ENCODE assay signal across 20 cellular contexts in genomic region chr11:111788464-111788863, GRCh38.
"Had no signal": no experiment of that assay in that cellular context is flagged by ENCODE, and none has a peak within 500 bp of the region (broad histone marks: within the 10 kb centered on the region; RNA-seq: fewer than 3 reads in every experiment).

No MANE protein-coding gene starts in this region.

- H2AFZ ChIP-seq: parathyroid adenoma had no signal

- H3K9me3 ChIP-seq: breast epithelium, colonic mucosa, esophagus squamous epithelium, left lung, spleen, tibial artery had no signal

- H3K27ac ChIP-seq: colonic mucosa, esophagus squamous epithelium, left lung, parathyroid adenoma, spleen, tibial artery, VCaP had no signal

- H3K36me3 ChIP-seq: breast epithelium had no signal

- H3K4me1 ChIP-seq: breast epithelium, colonic mucosa, left lung, parathyroid adenoma, tibial artery had no signal

- ATAC-seq: activated CD4-positive, CD25-positive, alpha-beta regulatory T cell treated with anti-CD3 and anti-CD28 coated beads, Interleukin-2, amount 50 U/mL, for 24 hours; activated CD8-positive, alpha-beta memory T cell treated with anti-CD3 and anti-CD28 coated beads, Interleukin-2, amount 10 ng/mL, durations not matched to agents 7 days and 5 days; left lung; T-cell had no signal

- H3K27me3 ChIP-seq: breast epithelium, colonic mucosa, esophagus squamous epithelium, left lung, spleen, tibial artery had no signal

- H3K79me2 ChIP-seq: parathyroid adenoma had no signal

- H3K4me3 ChIP-seq: breast epithelium, colonic mucosa, esophagus squamous epithelium, left lung, spleen, tibial artery had no signal

- H3K9ac ChIP-seq: parathyroid adenoma had no signal

- DNase-seq: activated CD4-positive, alpha-beta memory T cell treated with anti-CD3 and anti-CD28 coated beads, Interleukin-2, amount 10 ng/mL, durations not matched to agents 7 days and 5 days; activated CD4-positive, alpha-beta T cell treated with anti-CD3 and anti-CD28 coated beads, Interleukin-2, amount 10 ng/mL, durations not matched to agents 24 days and 14 days; activated CD8-positive, alpha-beta memory T cell treated with anti-CD3 and anti-CD28 coated beads, Interleukin-2, amount 10 ng/mL, durations not matched to agents 7 days and 5 days; activated gamma-delta T cell; activated naive CD4-positive, alpha-beta T cell treated with anti-CD3 and anti-CD28 coated beads, Interleukin-2, amount 50 U/mL, for 16 hours; activated T-cell treated with anti-CD3 and anti-CD28 coated beads for 4 hours; colonic mucosa; esophagus squamous epithelium; left lung; nucleus accumbens; spleen; stimulated activated CD4-positive, alpha-beta T cell treated with anti-CD3 and anti-CD28 coated beads, Interleukin-4, amount 100 ng/mL, for 1 hour; stimulated activated naive CD4-positive, alpha-beta T cell; T-cell; tibial artery had no signal

- FAIRE-seq: astrocyte had no signal
